11 cellular contexts compared by ENCODE assay signal in genomic region chr17:79814966-79815835, GRCh38. TPM values are rescaled to one million over a fixed set of nuclear protein-coding genes. Genes with fewer than 3 reads are reported as not detected.
DNase-seq lines count a peak whose midpoint lies in the region; TF ChIP-seq lines count a peak whose summit lies in the region.
"Had no signal": no experiment of that assay in that cellular context is flagged by ENCODE, and none has a peak within 500 bp of the region (broad histone marks: within the 10 kb centered on the region; RNA-seq: fewer than 3 reads in every experiment).

No MANE protein-coding gene starts in this region.

- H3K4me3 Mint-ChIP-seq in glutamatergic neuron (ENCODE audit: unreplicated experiment) (no peak overlapping the region), neural progenitor cell (no peak overlapping the region)

- DNase-seq in AG20443 (ENCODE audit: low spot score): peak; percentile 82
- DNase-seq in glutamatergic neuron: peak; percentile 44
- DNase-seq in neural progenitor cell (ENCODE audit: low spot score): peak; percentile 66
- DNase-seq in HPDE6-E6E7 (ENCODE audit: extremely low spot score): no peak
- no peak for DNase-seq in HEK293T (ENCODE audit: extremely low spot score)
- DNase-seq in occipital lobe (lab: John Stamatoyannopoulos, UW): no peak
- no peak for DNase-seq in NCI-H2171 treated with DMSO at 0.1 percent for 48 hours (lab: John Stamatoyannopoulos, UW)
- DNase-seq: activated naive CD4-positive, alpha-beta T cell treated with anti-CD3 and anti-CD28 coated beads, Interleukin-2, amount 10 ng/mL, durations not matched to agents 7 days and 5 days; NCI-H510A had no signal

- no peak overlapping the region for H3K27ac Mint-ChIP-seq in glutamatergic neuron (ENCODE audit: unreplicated experiment)
- H3K27ac Mint-ChIP-seq in neural progenitor cell: no peak overlapping the region

- H3K36me3 Mint-ChIP-seq in glutamatergic neuron (ENCODE audit: unreplicated experiment) (peaks cover 5% of the 10 kb centered on the region), neural progenitor cell (peaks cover 3% of the 10 kb centered on the region)
- H3K36me3 Mint-ChIP-seq: activated naive CD4-positive, alpha-beta T cell treated with anti-CD3 and anti-CD28 coated beads, Interleukin-2, amount 10 ng/mL, durations not matched to agents 7 days and 5 days had no signal

- no peaks in the 10 kb centered on the region for H3K9me3 ChIP-seq in neural progenitor cell (ENCODE audit: low read depth)
- H3K9me3 ChIP-seq: BLaER1 treated with 17β-estradiol and CSF1 and Interleukin-3, amounts not matched to agents 10 nM and 100 nM had no signal

- H3K27me3 Mint-ChIP-seq in glutamatergic neuron (ENCODE audit: unreplicated experiment) (peaks cover 38% of the 10 kb centered on the region), neural progenitor cell (ENCODE audit: insufficient read depth, low read depth) (peaks cover 44% of the 10 kb centered on the region)

- H3K79me2 ChIP-seq in neural progenitor cell (ENCODE audit: low read depth): no peaks in the 10 kb centered on the region

- TF ChIP-seq CTCF in VCaP (conservative IDR thresholded peaks at IDR 0.05) (no peak), glutamatergic neuron (IDR thresholded peaks at IDR 0.05; ENCODE audit: partially characterized antibody, unreplicated experiment) (no peak), neural progenitor cell (IDR thresholded peaks at IDR 0.05) (no peak)

- no peak overlapping the region for H3K9ac ChIP-seq in neural progenitor cell
- H3K9ac ChIP-seq: BLaER1 treated with 17β-estradiol and CSF1 and Interleukin-3, amounts not matched to agents 10 nM and 100 nM had no signal

- H3F3A ChIP-seq in neural progenitor cell (ENCODE audit: low read depth): peaks cover 31% of the 10 kb centered on the region

- CTCF ChIA-PET in HEK293T (lab: Yijun Ruan, JAX): no interaction called here

- peak overlapping the region; percentile 73 for H3K4me2 ChIP-seq in neural progenitor cell

- H3K27ac ChIP-seq in VCaP (peak overlapping the region; percentile 95), neural progenitor cell (no peak overlapping the region)
- H3K27ac ChIP-seq: BLaER1 treated with 17β-estradiol and CSF1 and Interleukin-3, amounts not matched to agents 10 nM and 100 nM had no signal

- peak overlapping the region; percentile 61 for H2AFZ ChIP-seq in neural progenitor cell (replicated peaks)

- peaks cover 98% of the 10 kb centered on the region for H3K27me3 ChIP-seq in neural progenitor cell

- H4K20me1 ChIP-seq in neural progenitor cell (ENCODE audit: low read depth): peaks cover 7% of the 10 kb centered on the region

- peak overlapping the region; percentile 25 for H3K4me3 ChIP-seq in neural progenitor cell
- H3K4me3 ChIP-seq: BLaER1 treated with 17β-estradiol and CSF1 and Interleukin-3, amounts not matched to agents 10 nM and 100 nM had no signal

- peaks cover 34% of the 10 kb centered on the region for H3K4me1 ChIP-seq in neural progenitor cell

- POLR2A ChIA-PET in HEK293T (lab: Yijun Ruan, JAX): interaction anchor here (4.2 to 5.4 kb wide), 2 partner anchors 21 to 25 kb away, joined by 25 to 58 read pairs; partner anchors contain the start of gene CBX4

- H3K9me3 Mint-ChIP-seq in glutamatergic neuron (ENCODE audit: unreplicated experiment): peaks cover 11% of the 10 kb centered on the region
- no peaks in the 10 kb centered on the region for H3K9me3 Mint-ChIP-seq in neural progenitor cell
- H3K9me3 Mint-ChIP-seq: activated naive CD4-positive, alpha-beta T cell treated with anti-CD3 and anti-CD28 coated beads, Interleukin-2, amount 10 ng/mL, durations not matched to agents 7 days and 5 days had no signal

- peaks cover 9% of the 10 kb centered on the region for H3K4me1 Mint-ChIP-seq in glutamatergic neuron (ENCODE audit: low read depth, unreplicated experiment)
- peaks cover 22% of the 10 kb centered on the region for H3K4me1 Mint-ChIP-seq in neural progenitor cell

- H3K36me3 ChIP-seq in neural progenitor cell: no peaks in the 10 kb centered on the region
- H3K36me3 ChIP-seq: BLaER1 treated with 17β-estradiol and CSF1 and Interleukin-3, amounts not matched to agents 10 nM and 100 nM had no signal

TF ChIP-seq in HEK293T, 16 proteins besides CTCF, POLR2A, EP300 and RAD21:
- no peak for TF ChIP-seq FOXM1 (IDR thresholded peaks at IDR 0.05; ENCODE audit: borderline replicate concordance)
- no peak for TF ChIP-seq L3MBTL2 (conservative IDR thresholded peaks at IDR 0.05)
- no peak for TF ChIP-seq PKNOX1 (IDR thresholded peaks at IDR 0.05)
- no peak for TF ChIP-seq ELF4 (IDR thresholded peaks at IDR 0.05)
- TF ChIP-seq FOXA1 (IDR thresholded peaks at IDR 0.05): no peak
- TF ChIP-seq ZNF384 (IDR thresholded peaks at IDR 0.05): no peak
- no peak for TF ChIP-seq NFRKB (IDR thresholded peaks at IDR 0.05)
- TF ChIP-seq SUZ12 (IDR thresholded peaks at IDR 0.05): no peak
- TF ChIP-seq CTBP1 (IDR thresholded peaks at IDR 0.05; ENCODE audit: borderline replicate concordance): no peak
- TF ChIP-seq TARDBP (IDR thresholded peaks at IDR 0.05): no peak
- no peak for TF ChIP-seq HDGF (IDR thresholded peaks at IDR 0.05; ENCODE audit: borderline replicate concordance)
- no peak for TF ChIP-seq SP1 (IDR thresholded peaks at IDR 0.05)
- no peak for TF ChIP-seq LEF1 (IDR thresholded peaks at IDR 0.05; ENCODE audit: borderline replicate concordance)
- no peak for TF ChIP-seq FOXK2 (IDR thresholded peaks at IDR 0.05)

RNA-seq across cellular contexts. Expression of gene CBX8, which starts 18.3 kb away (rescaled TPM):
- total RNA-seq in glutamatergic neuron (ENCODE audit: unreplicated experiment) (13.8 TPM), neural progenitor cell (ENCODE audit: low replicate concordance) (2.8 and 15.2 TPM in 2 replicates), occipital lobe (8.4 TPM)

RNA-seq across cellular contexts. Expression of gene CBX4, which starts 24.0 kb away (rescaled TPM):
- total RNA-seq in glutamatergic neuron (ENCODE audit: unreplicated experiment) (19.3 TPM), neural progenitor cell (ENCODE audit: low replicate concordance) (2.7 and 5.6 TPM in 2 replicates), occipital lobe (19.2 TPM)

RNA-seq across cellular contexts. Expression of gene CBX2, which starts 37.3 kb away (rescaled TPM):
- total RNA-seq in glutamatergic neuron (ENCODE audit: unreplicated experiment) (78.8 TPM), neural progenitor cell (ENCODE audit: low replicate concordance) (53.5 and 155 TPM in 2 replicates), occipital lobe (5.6 TPM)

Comparison
In these comparisons a context has a peak if more than half of its experiments do, and no peak if none do; other contexts are left out.
1. DNase-seq: peak in AG20443 (single experiment), glutamatergic neuron (single experiment) and neural progenitor cell (single experiment); none in HPDE6-E6E7 (single experiment), HEK293T (single experiment), occipital lobe (single experiment) and NCI-H2171 treated with DMSO at 0.1 percent for 48 hours (single experiment).